Comparison of ENCODE assay signal across 8 cellular contexts in the genomic region with DNA sequence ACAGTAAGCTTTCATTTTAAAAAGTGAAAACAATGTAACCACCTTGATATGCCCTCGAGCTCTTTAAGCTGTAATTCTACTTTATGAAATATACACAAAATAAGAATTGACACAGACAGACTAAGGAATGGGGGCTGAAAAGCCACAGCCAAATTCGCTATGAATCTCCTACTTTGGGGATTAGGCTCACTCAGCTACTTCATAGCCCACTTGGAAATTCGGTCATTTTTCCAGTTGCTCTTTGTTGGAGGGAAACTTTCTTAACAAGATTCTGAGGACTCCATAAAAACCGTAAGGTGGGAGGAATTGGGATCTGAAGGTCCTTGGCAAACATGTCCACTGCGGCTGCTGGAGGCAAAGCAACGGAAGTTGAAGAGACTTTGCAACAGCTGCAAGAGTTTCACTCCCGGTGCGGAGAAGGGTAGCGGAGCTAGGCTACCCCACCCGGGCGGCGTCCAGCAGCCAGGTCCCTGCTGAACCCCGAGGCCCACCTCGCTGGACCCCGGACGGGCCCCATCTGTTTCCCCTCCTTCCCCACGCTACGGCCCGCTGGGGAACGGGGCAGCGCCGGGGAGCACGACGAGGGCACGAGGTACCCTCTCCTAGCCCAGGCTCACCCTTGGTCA. TPM values are rescaled to one million over a fixed set of nuclear protein-coding genes. Genes with fewer than 3 reads are reported as not detected.
DNase-seq lines count a peak whose midpoint lies in the region; ATAC-seq and TF ChIP-seq lines count a peak whose summit lies in the region.

No MANE protein-coding gene starts in this region.

- intact Hi-C loops in activated T-helper 2 cell treated with anti-CD3 and anti-CD28 coated beads, Interferon-gamma antibody, Interleukin-2, Interleukin-4, amounts not matched to agents 10 μg/mL and 5 μg/mL and 100 μg/mL, durations not matched to agents 14 hours and 24 hours and 36 hours (cut with micrococcal nuclease) = loop anchor here (1.0 to 5.0 kb wide), 2 partner anchors 13 to 120 kb away; partner anchors contain the start of genes AKIRIN1 and RRAGC

- TF ChIP-seq CTCF in GM23338 (conservative IDR thresholded peaks at IDR 0.05; ENCODE audit: low read depth in 2 of 2) (no peak), progenitor cell of endocrine pancreas (IDR thresholded peaks at IDR 0.05; ENCODE audit: unreplicated experiment) (no peak)

- H3K4me2 ChIP-seq in GM23338 = peak overlapping the region; percentile 97

- no peaks in the 10 kb centered on the region for H3K27me3 ChIP-seq in GM23338 (ENCODE audit: insufficient read depth)

- H3K4me1 Mint-ChIP-seq in GM23338 = peaks cover 12% of the 10 kb centered on the region
- H3K4me1 Mint-ChIP-seq in activated T-helper 2 cell treated with anti-CD3 and anti-CD28 coated beads, Interferon-gamma antibody, Interleukin-2, Interleukin-4, amounts not matched to agents 10 μg/mL and 5 μg/mL and 100 μg/mL, durations not matched to agents 14 hours and 24 hours and 36 hours (ENCODE audit: low read depth) = peaks cover 29% of the 10 kb centered on the region
- peaks cover 10% of the 10 kb centered on the region for H3K4me1 Mint-ChIP-seq in progenitor cell of endocrine pancreas (ENCODE audit: low read depth)

- peaks cover 26% of the 10 kb centered on the region for H3K79me2 ChIP-seq in GM23338 (replicated peaks; ENCODE audit: insufficient read depth)

- H3K9me2 ChIP-seq in GM23338 (ENCODE audit: insufficient read depth) = no peaks in the 10 kb centered on the region

- peaks cover 4% of the 10 kb centered on the region; the same call in 1 of the 2 replicates for H3F3A ChIP-seq in GM23338 (replicated peaks; ENCODE audit: low read depth)

- no peak overlapping the region for H3K27ac ChIP-seq in GM23338 (ENCODE audit: low read depth)

- H3K27ac Mint-ChIP-seq in GM23338 (no peak overlapping the region), progenitor cell of endocrine pancreas (no peak overlapping the region)
- peak overlapping the region; percentile 75 for H3K27ac Mint-ChIP-seq in activated T-helper 2 cell treated with anti-CD3 and anti-CD28 coated beads, Interferon-gamma antibody, Interleukin-2, Interleukin-4, amounts not matched to agents 10 μg/mL and 5 μg/mL and 100 μg/mL, durations not matched to agents 14 hours and 24 hours and 36 hours

- DNase-seq in GM23338 (ENCODE audit: low spot score) (peak; percentile 33), M059J (ENCODE audit: low read depth) (peak; percentile 40), germinal center (ENCODE audit: low spot score) (peak; percentile 32), progenitor cell of endocrine pancreas (ENCODE audit: low spot score, unreplicated experiment) (no peak), DMS79 treated with DMSO at 0.1 percent for 48 hours (lab: John Stamatoyannopoulos, UW) (no peak), NCI-H1930 (lab: John Stamatoyannopoulos, UW) (no peak)
- DNase-seq in activated T-helper 2 cell treated with anti-CD3 and anti-CD28 coated beads, Interferon-gamma antibody, Interleukin-2, Interleukin-4, amounts not matched to agents 10 μg/mL and 5 μg/mL and 100 μg/mL, durations not matched to agents 14 hours and 24 hours and 36 hours (ENCODE audit: low spot score) = peak; percentile 33

- no peaks in the 10 kb centered on the region for H3K36me3 ChIP-seq in GM23338 (ENCODE audit: insufficient read depth)

- H3K4me1 ChIP-seq in GM23338 (ENCODE audit: insufficient read depth) = peaks cover 12% of the 10 kb centered on the region

- no peaks in the 10 kb centered on the region; the same call in 1 of the 2 replicates for H4K20me1 ChIP-seq in GM23338 (replicated peaks; ENCODE audit: insufficient read depth)

- H3K4me3 Mint-ChIP-seq in GM23338 (peak overlapping the region; percentile 96), progenitor cell of endocrine pancreas (ENCODE audit: low read depth) (peak overlapping the region; percentile 92)
- peak overlapping the region; percentile 88 for H3K4me3 Mint-ChIP-seq in activated T-helper 2 cell treated with anti-CD3 and anti-CD28 coated beads, Interferon-gamma antibody, Interleukin-2, Interleukin-4, amounts not matched to agents 10 μg/mL and 5 μg/mL and 100 μg/mL, durations not matched to agents 14 hours and 24 hours and 36 hours (ENCODE audit: low read depth)

- peaks cover 4% of the 10 kb centered on the region for H3K27me3 Mint-ChIP-seq in GM23338 (ENCODE audit: insufficient read depth, low read depth, poor library complexity)
- no peaks in the 10 kb centered on the region for H3K27me3 Mint-ChIP-seq in activated T-helper 2 cell treated with anti-CD3 and anti-CD28 coated beads, Interferon-gamma antibody, Interleukin-2, Interleukin-4, amounts not matched to agents 10 μg/mL and 5 μg/mL and 100 μg/mL, durations not matched to agents 14 hours and 24 hours and 36 hours (ENCODE audit: low read depth)
- no peaks in the 10 kb centered on the region for H3K27me3 Mint-ChIP-seq in progenitor cell of endocrine pancreas

- peaks cover 5% of the 10 kb centered on the region; the same call in 2 of the 3 replicates for H3K36me3 Mint-ChIP-seq in GM23338 (ENCODE audit: low read depth)
- H3K36me3 Mint-ChIP-seq in activated T-helper 2 cell treated with anti-CD3 and anti-CD28 coated beads, Interferon-gamma antibody, Interleukin-2, Interleukin-4, amounts not matched to agents 10 μg/mL and 5 μg/mL and 100 μg/mL, durations not matched to agents 14 hours and 24 hours and 36 hours (ENCODE audit: low read depth) = peaks cover 17% of the 10 kb centered on the region
- no peaks in the 10 kb centered on the region for H3K36me3 Mint-ChIP-seq in progenitor cell of endocrine pancreas (ENCODE audit: insufficient read depth)

- H3K9me3 Mint-ChIP-seq in GM23338 (no peaks in the 10 kb centered on the region; the same call in 2 of the 3 replicates), progenitor cell of endocrine pancreas (ENCODE audit: low read depth) (no peaks in the 10 kb centered on the region)
- no peaks in the 10 kb centered on the region for H3K9me3 Mint-ChIP-seq in activated T-helper 2 cell treated with anti-CD3 and anti-CD28 coated beads, Interferon-gamma antibody, Interleukin-2, Interleukin-4, amounts not matched to agents 10 μg/mL and 5 μg/mL and 100 μg/mL, durations not matched to agents 14 hours and 24 hours and 36 hours

- peak; percentile 9 for ATAC-seq in GM23338

- peak overlapping the region; percentile 38 for H2AFZ ChIP-seq in GM23338

- H3K4me3 ChIP-seq in GM08714 (ENCODE audit: low read length) = peak overlapping the region; percentile 84
- peak overlapping the region; percentile 72 for H3K4me3 ChIP-seq in GM23338

TF ChIP-seq in GM23338, 12 proteins besides CTCF, POLR2A, EP300 and RAD21 (continues in another document):
- no peak for TF ChIP-seq EZH2 (IDR thresholded peaks at IDR 0.05; ENCODE audit: low read depth, unreplicated experiment)
- TF ChIP-seq CREB1 (CRISPR knock-in tag; IDR thresholded peaks at IDR 0.05; ENCODE audit: low read depth) = no peak
- TF ChIP-seq, protein P1, sequence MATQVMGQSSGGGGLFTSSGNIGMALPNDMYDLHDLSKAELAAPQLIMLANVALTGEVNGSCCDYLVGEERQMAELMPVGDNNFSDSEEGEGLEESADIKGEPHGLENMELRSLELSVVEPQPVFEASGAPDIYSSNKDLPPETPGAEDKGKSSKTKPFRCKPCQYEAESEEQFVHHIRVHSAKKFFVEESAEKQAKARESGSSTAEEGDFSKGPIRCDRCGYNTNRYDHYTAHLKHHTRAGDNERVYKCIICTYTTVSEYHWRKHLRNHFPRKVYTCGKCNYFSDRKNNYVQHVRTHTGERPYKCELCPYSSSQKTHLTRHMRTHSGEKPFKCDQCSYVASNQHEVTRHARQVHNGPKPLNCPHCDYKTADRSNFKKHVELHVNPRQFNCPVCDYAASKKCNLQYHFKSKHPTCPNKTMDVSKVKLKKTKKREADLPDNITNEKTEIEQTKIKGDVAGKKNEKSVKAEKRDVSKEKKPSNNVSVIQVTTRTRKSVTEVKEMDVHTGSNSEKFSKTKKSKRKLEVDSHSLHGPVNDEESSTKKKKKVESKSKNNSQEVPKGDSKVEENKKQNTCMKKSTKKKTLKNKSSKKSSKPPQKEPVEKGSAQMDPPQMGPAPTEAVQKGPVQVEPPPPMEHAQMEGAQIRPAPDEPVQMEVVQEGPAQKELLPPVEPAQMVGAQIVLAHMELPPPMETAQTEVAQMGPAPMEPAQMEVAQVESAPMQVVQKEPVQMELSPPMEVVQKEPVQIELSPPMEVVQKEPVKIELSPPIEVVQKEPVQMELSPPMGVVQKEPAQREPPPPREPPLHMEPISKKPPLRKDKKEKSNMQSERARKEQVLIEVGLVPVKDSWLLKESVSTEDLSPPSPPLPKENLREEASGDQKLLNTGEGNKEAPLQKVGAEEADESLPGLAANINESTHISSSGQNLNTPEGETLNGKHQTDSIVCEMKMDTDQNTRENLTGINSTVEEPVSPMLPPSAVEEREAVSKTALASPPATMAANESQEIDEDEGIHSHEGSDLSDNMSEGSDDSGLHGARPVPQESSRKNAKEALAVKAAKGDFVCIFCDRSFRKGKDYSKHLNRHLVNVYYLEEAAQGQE (IDR thresholded peaks at IDR 0.05; ENCODE audit: unreplicated experiment) = no peak
- TF ChIP-seq NANOG (IDR thresholded peaks at IDR 0.05; ENCODE audit: borderline replicate concordance) = no peak
- TF ChIP-seq ZNF114 (CRISPR knock-in tag; IDR thresholded peaks at IDR 0.05) = no peak
- TF ChIP-seq POLR2AphosphoS5 (IDR thresholded peaks at IDR 0.05; ENCODE audit: low read depth) = no peak

RNA-seq across cellular contexts. Expression of gene MYCBP, which starts 0.6 kb away (rescaled TPM):
- total RNA-seq in GM23338 (2014; rRNA removed; shearing (Covaris generic)) = 33.6 and 69.2 TPM in 2 replicates
- polyA plus RNA-seq in GM23338 (2016; fragmentation: Nextera tagmentation; extraction: Ambion mirVana) = 74.4 and 82.3 TPM in 2 replicates
- 57.7 and 70.7 TPM in 2 replicates for total RNA-seq in M059J (2014; rRNA removed; shearing (Covaris generic))
- total RNA-seq in activated T-helper 2 cell treated with anti-CD3 and anti-CD28 coated beads, Interferon-gamma antibody, Interleukin-2, Interleukin-4, amounts not matched to agents 10 μg/mL and 5 μg/mL and 100 μg/mL, durations not matched to agents 14 hours and 24 hours and 36 hours = 31.7 and 34.9 TPM in 2 replicates
- total RNA-seq in progenitor cell of endocrine pancreas = 25.6 and 28.3 TPM in 2 replicates

RNA-seq across cellular contexts. Expression of gene GJA9, which starts 8.9 kb away (rescaled TPM):
- not detected in 2 replicates for total RNA-seq in GM23338 (2014; rRNA removed; shearing (Covaris generic))
- 0.21 TPM in 1 of 2 replicates, not detected in the other for polyA plus RNA-seq in GM23338 (2016; fragmentation: Nextera tagmentation; extraction: Ambion mirVana)
- total RNA-seq in M059J (2014; rRNA removed; shearing (Covaris generic)) = not detected in 2 replicates
- not detected in 2 replicates for total RNA-seq in activated T-helper 2 cell treated with anti-CD3 and anti-CD28 coated beads, Interferon-gamma antibody, Interleukin-2, Interleukin-4, amounts not matched to agents 10 μg/mL and 5 μg/mL and 100 μg/mL, durations not matched to agents 14 hours and 24 hours and 36 hours
- total RNA-seq in progenitor cell of endocrine pancreas = not detected in 2 replicates

RNA-seq across cellular contexts. Expression of gene RRAGC, which starts 12.9 kb away (rescaled TPM):
- 12.8 and 13.1 TPM in 2 replicates for total RNA-seq in GM23338 (2014; rRNA removed; shearing (Covaris generic))
- polyA plus RNA-seq in GM23338 (2016; fragmentation: Nextera tagmentation; extraction: Ambion mirVana) = 9.3 TPM in 2 replicates
- 18.9 and 31.7 TPM in 2 replicates for total RNA-seq in M059J (2014; rRNA removed; shearing (Covaris generic))
- 13.3 and 14.2 TPM in 2 replicates for total RNA-seq in activated T-helper 2 cell treated with anti-CD3 and anti-CD28 coated beads, Interferon-gamma antibody, Interleukin-2, Interleukin-4, amounts not matched to agents 10 μg/mL and 5 μg/mL and 100 μg/mL, durations not matched to agents 14 hours and 24 hours and 36 hours
- total RNA-seq in progenitor cell of endocrine pancreas = 19.7 and 20.8 TPM in 2 replicates

Comparison
In these comparisons a context has a peak if more than half of its experiments do, and no peak if none do; other contexts are left out.
1. DNase-seq: peak in GM23338 (single experiment), M059J (single experiment), activated T-helper 2 cell treated with anti-CD3 and anti-CD28 coated beads, Interferon-gamma antibody, Interleukin-2, Interleukin-4, amounts not matched to agents 10 μg/mL and 5 μg/mL and 100 μg/mL, durations not matched to agents 14 hours and 24 hours and 36 hours (single experiment) and germinal center (single experiment); none in progenitor cell of endocrine pancreas (single experiment), DMS79 treated with DMSO at 0.1 percent for 48 hours (single experiment) and NCI-H1930 (0 of 2).
2. Peak in every context shown above with its lines, with median percentiles within 50 percentile points of each other: H3K4me3 Mint-ChIP-seq.